In genomic region chr1:10101929-10102328, GRCh38 we compare ENCODE assay signal across 21 cellular contexts.
DNase-seq lines count a peak whose midpoint lies in the region; ATAC-seq, FAIRE-seq and TF ChIP-seq lines count a peak whose summit lies in the region.
"Had no signal": no experiment of that assay in that cellular context is flagged by ENCODE, and none has a peak within 500 bp of the region (broad histone marks: within the 10 kb centered on the region; RNA-seq: fewer than 3 reads in every experiment).

No MANE protein-coding gene starts in this region.

- H3K4me3 ChIP-seq in HCT116 (replicated peaks in 1 of 2; ENCODE audit: low read depth in 1 of 2, low read length in 2 of 2) (no peak overlapping the region), astrocyte (ENCODE audit: insufficient read depth, low read depth, low read length) (no peak overlapping the region), right lobe of liver (no peak overlapping the region), sigmoid colon (no peak overlapping the region)
- H3K4me3 ChIP-seq: coronary artery, esophagus squamous epithelium had no signal

- H3K27ac ChIP-seq in HCT116 (ENCODE audit: low read depth, low read length) (no peak overlapping the region), astrocyte (ENCODE audit: low read depth, low read length) (no peak overlapping the region), right lobe of liver (peak overlapping the region in 1 of 3 donors; percentile 11), sigmoid colon (no peak overlapping the region)
- H3K27ac ChIP-seq: coronary artery, esophagus squamous epithelium had no signal

- RAD21 ChIA-PET in HCT116 (lab: Charles Lee; ENCODE audit: low non-redundant PET in 1 of 2, low total read pairs in 2 of 2, uncharacterized antibody in 2 of 2, unreplicated experiment in 2 of 2): no interaction called here

- H3K36me3 ChIP-seq in HCT116 (ENCODE audit: control insufficient read depth in 1 of 2, insufficient read depth in 2 of 2, low read length in 2 of 2): peaks cover 17 to 29% of the 10 kb centered on the region in 2 experiments; a peak in 2 of 4 replicates
- H3K36me3 ChIP-seq in astrocyte (ENCODE audit: insufficient read depth, low read length): peaks cover 12% of the 10 kb centered on the region
- H3K36me3 ChIP-seq in right lobe of liver: peaks cover 10 to 62% (median 16%) of the 10 kb centered on the region in 4 donors
- peaks cover 32 to 83% (median 36%) of the 10 kb centered on the region in 4 donors for H3K36me3 ChIP-seq in sigmoid colon

- H2AFZ ChIP-seq in HCT116 (ENCODE audit: low read depth, low read length, poor library complexity, severe bottlenecking): no peak overlapping the region
- H2AFZ ChIP-seq in astrocyte (ENCODE audit: low read depth, low read length): no peak overlapping the region

- no peaks in the 10 kb centered on the region for H3K9me2 ChIP-seq in HCT116 (ENCODE audit: insufficient read depth)

- no peak for TF ChIP-seq RAD21 in HCT116 (IDR thresholded peaks at IDR 0.05; ENCODE audit: low read depth)

- TF ChIP-seq CTCF in AG09319 (IDR thresholded peaks at IDR 0.05; ENCODE audit: low read depth, low read length) (peak; percentile 13), HCT116 (IDR thresholded peaks at IDR 0.05 in 2 of 3, conservative IDR thresholded peaks at IDR 0.05 in 1 of 3; ENCODE audit: borderline replicate concordance in 1 of 3, insufficient read depth in 1 of 3, low read depth in 2 of 3, low read length in 2 of 3) (peak in 2 of 3 experiments; percentile 20 to 29; a peak in 2 of 6 replicates), astrocyte (IDR thresholded peaks at IDR 0.05; ENCODE audit: insufficient read depth, low read depth, low read length) (peak; percentile 15), right lobe of liver (IDR thresholded peaks at IDR 0.05) (peak; percentile 19 to 30 (median 25)), sigmoid colon (IDR thresholded peaks at IDR 0.05) (no peak)

- no peak overlapping the region for H3K27ac Mint-ChIP-seq in astrocyte (ENCODE audit: unreplicated experiment)
- no peak overlapping the region for H3K27ac Mint-ChIP-seq in stimulated activated effector memory CD8-positive, alpha-beta T cell treated with anti-CD3 and anti-CD28 coated beads, Interleukin-12 subunit alpha, Interleukin-12 subunit beta, amount 100 ng/mL, for 72 hours
- H3K27ac Mint-ChIP-seq: activated CD4-positive, alpha-beta memory T cell treated with anti-CD3 and anti-CD28 coated beads for 36 hours; activated naive CD8-positive, alpha-beta T cell treated with anti-CD3 and anti-CD28 coated beads, Interleukin-2, amount 50 U/mL, for 24 hours; CD4-positive, alpha-beta memory T cell; nephron had no signal

- H3K4me3 Mint-ChIP-seq in astrocyte (ENCODE audit: unreplicated experiment): no peak overlapping the region
- H3K4me3 Mint-ChIP-seq in stimulated activated effector memory CD8-positive, alpha-beta T cell treated with anti-CD3 and anti-CD28 coated beads, Interleukin-12 subunit alpha, Interleukin-12 subunit beta, amount 100 ng/mL, for 72 hours: no peak overlapping the region
- H3K4me3 Mint-ChIP-seq: activated CD4-positive, alpha-beta memory T cell treated with anti-CD3 and anti-CD28 coated beads for 36 hours; activated naive CD8-positive, alpha-beta T cell treated with anti-CD3 and anti-CD28 coated beads, Interleukin-2, amount 50 U/mL, for 24 hours; CD4-positive, alpha-beta memory T cell; nephron had no signal

- peaks cover 18% of the 10 kb centered on the region for H3K36me3 Mint-ChIP-seq in astrocyte (ENCODE audit: low read depth, unreplicated experiment)
- peaks cover 78% of the 10 kb centered on the region for H3K36me3 Mint-ChIP-seq in stimulated activated effector memory CD8-positive, alpha-beta T cell treated with anti-CD3 and anti-CD28 coated beads, Interleukin-12 subunit alpha, Interleukin-12 subunit beta, amount 100 ng/mL, for 72 hours

- H3K9ac ChIP-seq in HCT116 (ENCODE audit: low read length): no peak overlapping the region
- H3K9ac ChIP-seq in astrocyte (ENCODE audit: low read length): no peak overlapping the region

- H3K4me1 Mint-ChIP-seq in astrocyte (ENCODE audit: low read depth, unreplicated experiment): peaks cover 6% of the 10 kb centered on the region
- no peaks in the 10 kb centered on the region for H3K4me1 Mint-ChIP-seq in stimulated activated effector memory CD8-positive, alpha-beta T cell treated with anti-CD3 and anti-CD28 coated beads, Interleukin-12 subunit alpha, Interleukin-12 subunit beta, amount 100 ng/mL, for 72 hours
- H3K4me1 Mint-ChIP-seq: activated naive CD8-positive, alpha-beta T cell treated with anti-CD3 and anti-CD28 coated beads, Interleukin-2, amount 50 U/mL, for 24 hours; nephron had no signal

- no peak for TF ChIP-seq EP300 in sigmoid colon (IDR thresholded peaks at IDR 0.05)

- TF ChIP-seq POLR2A in HCT116 (IDR thresholded peaks at IDR 0.05; ENCODE audit: borderline replicate concordance, extremely low read depth, insufficient read depth, insufficient read length): no peak
- TF ChIP-seq POLR2A in right lobe of liver (IDR thresholded peaks at IDR 0.05): no peak
- no peak for TF ChIP-seq POLR2A in sigmoid colon (IDR thresholded peaks at IDR 0.05)

- DNase-seq in AG09319 (ENCODE audit: extremely low read depth, low read depth) (no peak), HCT116 (ENCODE audit: low read depth, low spot score) (no peak), astrocyte (ENCODE audit: low read depth) (no peak), right lobe of liver (no peak), sigmoid colon (no peak)
- no peak for DNase-seq in stimulated activated effector memory CD8-positive, alpha-beta T cell treated with anti-CD3 and anti-CD28 coated beads, Interleukin-12 subunit alpha, Interleukin-12 subunit beta, amount 100 ng/mL, for 72 hours (ENCODE audit: low spot score in 2 of 2)
- DNase-seq: activated CD4-positive, alpha-beta memory T cell treated with anti-CD3 and anti-CD28 coated beads for 36 hours; activated CD4-positive, CD25-positive, alpha-beta regulatory T cell; activated effector memory CD4-positive, alpha-beta T cell treated with Interleukin-2 at 50 U/mL for 16 hours; activated naive CD8-positive, alpha-beta T cell treated with anti-CD3 and anti-CD28 coated beads, Interleukin-2, amount 50 U/mL, for 24 hours; CD4-positive, alpha-beta memory T cell; esophagus squamous epithelium; GDM1; MM.1S; NCI-H1436; NCI-H526 treated with DMSO at 0.1 percent for 48 hours had no signal

- no peaks in the 10 kb centered on the region for H3K27me3 Mint-ChIP-seq in astrocyte (ENCODE audit: low read depth, unreplicated experiment)
- H3K27me3 Mint-ChIP-seq: activated CD4-positive, alpha-beta memory T cell treated with anti-CD3 and anti-CD28 coated beads for 36 hours; activated naive CD8-positive, alpha-beta T cell treated with anti-CD3 and anti-CD28 coated beads, Interleukin-2, amount 50 U/mL, for 24 hours; CD4-positive, alpha-beta memory T cell had no signal

- H4K20me1 ChIP-seq in HCT116 (ENCODE audit: insufficient read depth) (no peaks in the 10 kb centered on the region), astrocyte (ENCODE audit: insufficient read depth, low read length) (no peaks in the 10 kb centered on the region)

- no peak for FAIRE-seq in astrocyte (lab: Jason Lieb, UNC)

- H3K4me2 ChIP-seq in HCT116 (ENCODE audit: low read length): no peak overlapping the region
- H3K4me2 ChIP-seq in astrocyte (ENCODE audit: low read length): no peak overlapping the region

- H3K9me3 ChIP-seq in HCT116 (ENCODE audit: control insufficient read depth in 1 of 2, insufficient read depth in 1 of 2, low read depth in 1 of 2, low read length in 2 of 2): no peaks in the 10 kb centered on the region
- H3K9me3 ChIP-seq in astrocyte (ENCODE audit: insufficient read depth, low read depth, low read length): no peaks in the 10 kb centered on the region
- no peaks in the 10 kb centered on the region for H3K9me3 ChIP-seq in right lobe of liver
- no peaks in the 10 kb centered on the region for H3K9me3 ChIP-seq in sigmoid colon
- H3K9me3 ChIP-seq: esophagus squamous epithelium had no signal

- H3K79me2 ChIP-seq in HCT116 (ENCODE audit: insufficient read depth, low read length): peaks cover 2% of the 10 kb centered on the region; the same call in 1 of the 2 replicates
- peaks cover 3% of the 10 kb centered on the region for H3K79me2 ChIP-seq in astrocyte (ENCODE audit: insufficient read depth, low read length)

- H3K4me1 ChIP-seq in HCT116 (ENCODE audit: control insufficient read depth in 1 of 2, insufficient read depth in 2 of 2, low read length in 2 of 2) (peaks cover 3 to 7% of the 10 kb centered on the region in 2 experiments), astrocyte (ENCODE audit: insufficient read depth, low read length) (peaks cover under 1% of the 10 kb centered on the region), right lobe of liver (peaks cover 0 to 6% (median 0%) of the 10 kb centered on the region in 4 donors), sigmoid colon (peaks cover 0 to 11% (median 0%) of the 10 kb centered on the region in 4 donors)

- no peaks in the 10 kb centered on the region for H3K27me3 ChIP-seq in HCT116 (ENCODE audit: insufficient read depth, low read length)
- H3K27me3 ChIP-seq in astrocyte (ENCODE audit: insufficient read depth, low read length): no peaks in the 10 kb centered on the region
- no peaks in the 10 kb centered on the region for H3K27me3 ChIP-seq in right lobe of liver
- H3K27me3 ChIP-seq in sigmoid colon: no peaks in the 10 kb centered on the region
- H3K27me3 ChIP-seq: esophagus squamous epithelium had no signal

- ATAC-seq in HCT116: no peak
- peak; percentile 35 to 80 (median 58) for ATAC-seq in right lobe of liver
- no peak for ATAC-seq in stimulated activated effector memory CD8-positive, alpha-beta T cell treated with anti-CD3 and anti-CD28 coated beads, Interleukin-12 subunit alpha, Interleukin-12 subunit beta, amount 100 ng/mL, for 72 hours
- ATAC-seq in HG03469 (IDR thresholded peaks at IDR 0.05; ENCODE audit: unreplicated experiment): no peak
- no peak for ATAC-seq in GM21381 (IDR thresholded peaks at IDR 0.05; ENCODE audit: unreplicated experiment)
- ATAC-seq: activated naive CD8-positive, alpha-beta T cell treated with anti-CD3 and anti-CD28 coated beads, Interleukin-2, amount 50 U/mL, for 24 hours; Right ventricle myocardium inferior had no signal

- no TSS peak for BruUV-seq in HCT116 (replicated peaks; lab: Mats Ljungman, UMichigan)

- no peaks in the 10 kb centered on the region for H3K9me3 Mint-ChIP-seq in astrocyte (ENCODE audit: unreplicated experiment)
- no peaks in the 10 kb centered on the region for H3K9me3 Mint-ChIP-seq in stimulated activated effector memory CD8-positive, alpha-beta T cell treated with anti-CD3 and anti-CD28 coated beads, Interleukin-12 subunit alpha, Interleukin-12 subunit beta, amount 100 ng/mL, for 72 hours
- H3K9me3 Mint-ChIP-seq: activated CD4-positive, alpha-beta memory T cell treated with anti-CD3 and anti-CD28 coated beads for 36 hours; activated naive CD8-positive, alpha-beta T cell treated with anti-CD3 and anti-CD28 coated beads, Interleukin-2, amount 50 U/mL, for 24 hours; nephron had no signal

- CTCF ChIA-PET in HCT116 (lab: Charles Lee): no interaction called here

- POLR2A ChIA-PET in HCT116 (lab: Charles Lee): no interaction called here

- intact Hi-C loops in HCT116 (cut with micrococcal nuclease) (no loop called here), right lobe of liver (cut with DNase I) (no loop called here), sigmoid colon (cut with DNase I) (no loop called here)

Comparison
In these comparisons a context has a peak if more than half of its experiments do, and no peak if none do; other contexts are left out.
1. CTCF ChIP-seq: peak in AG09319 (single experiment), HCT116 (2 of 3), astrocyte (single experiment) and right lobe of liver (4 of 4); none in sigmoid colon (0 of 4).
2. ATAC-seq: peak in right lobe of liver (4 of 4); none in HCT116 (single experiment), stimulated activated effector memory CD8-positive, alpha-beta T cell treated with anti-CD3 and anti-CD28 coated beads, Interleukin-12 subunit alpha, Interleukin-12 subunit beta, amount 100 ng/mL, for 72 hours (single experiment), HG03469 (single experiment) and GM21381 (single experiment).